In genomic region chr2:201932511-201932910, GRCh38 we compare ENCODE assay signal across 18 cellular contexts.
DNase-seq lines count a peak whose midpoint lies in the region; ATAC-seq and TF ChIP-seq lines count a peak whose summit lies in the region.
"Had no signal": no experiment of that assay in that cellular context is flagged by ENCODE, and none has a peak within 500 bp of the region (broad histone marks: within the 10 kb centered on the region; RNA-seq: fewer than 3 reads in every experiment).

No MANE protein-coding gene starts in this region.

- no peak for TF ChIP-seq CTCF in BE2C (IDR thresholded peaks at IDR 0.05; ENCODE audit: low read depth, low read length)

- H3K27ac Mint-ChIP-seq in stimulated activated naive B cell treated with anti-CD40 and anti-IgM and Interleukin-4, amounts not matched to agents 10 μg/mL and 1 μg/mL and 100 μg/mL, for 72 hours: no peak overlapping the region
- H3K27ac Mint-ChIP-seq: activated naive CD4-positive, alpha-beta T cell treated with anti-CD3 and anti-CD28 coated beads, Interleukin-2, amount 50 U/mL, for 24 hours; progenitor cell of endocrine pancreas had no signal

- DNase-seq in BE2C (peak; percentile 39), GM23248 (peak; percentile 54), NCI-H82 (lab: John Stamatoyannopoulos, UW) (peak; percentile 97), mesenteric fat pad (ENCODE audit: low spot score) (peak; percentile 30), NCI-H526 treated with DMSO at 0.1 percent for 48 hours (lab: John Stamatoyannopoulos, UW) (no peak)
- DNase-seq in stimulated activated naive B cell treated with anti-CD40 and anti-IgM and Interleukin-4, amounts not matched to agents 10 μg/mL and 1 μg/mL and 100 μg/mL, for 72 hours: no peak
- DNase-seq: activated CD4-positive, CD25-positive, alpha-beta regulatory T cell; activated CD8-positive, alpha-beta memory T cell treated with anti-CD3 and anti-CD28 coated beads, Interleukin-2, amount 50 U/mL, for 48 hours; effector CD4-positive, alpha-beta T cell; NCI-H1436; OCI-M1; stimulated activated CD4-positive, alpha-beta T cell treated with anti-CD3 and anti-CD28 coated beads, Interleukin-2, amount 100 ng/mL, for 24 hours; stimulated activated CD8-positive, alpha-beta memory T cell treated with anti-CD3 and anti-CD28 coated beads, Interleukin-4, amount 100 ng/mL, for 48 hours had no signal

- H3K36me3 Mint-ChIP-seq in stimulated activated naive B cell treated with anti-CD40 and anti-IgM and Interleukin-4, amounts not matched to agents 10 μg/mL and 1 μg/mL and 100 μg/mL, for 72 hours: no peaks in the 10 kb centered on the region
- H3K36me3 Mint-ChIP-seq: activated naive CD4-positive, alpha-beta T cell treated with anti-CD3 and anti-CD28 coated beads, Interleukin-2, amount 50 U/mL, for 24 hours had no signal

- H3K4me2 ChIP-seq in GM23248 (ENCODE audit: unreplicated experiment): peak overlapping the region; percentile 73

- peak overlapping the region; percentile 52 for H3K9ac ChIP-seq in GM23248

- H3K36me3 ChIP-seq in BE2C (no peaks in the 10 kb centered on the region), GM23248 (ENCODE audit: low read depth) (no peaks in the 10 kb centered on the region)
- H3K36me3 ChIP-seq: tibial nerve had no signal

- no peaks in the 10 kb centered on the region for H3K27me3 ChIP-seq in BE2C
- H3K27me3 ChIP-seq in GM23248 (replicated peaks; ENCODE audit: insufficient read depth): no peaks in the 10 kb centered on the region
- H3K27me3 ChIP-seq: tibial nerve had no signal

- in situ Hi-C loops in GM23248 (cut with MboI): no loop called here

- no peak overlapping the region for H3K4me3 Mint-ChIP-seq in stimulated activated naive B cell treated with anti-CD40 and anti-IgM and Interleukin-4, amounts not matched to agents 10 μg/mL and 1 μg/mL and 100 μg/mL, for 72 hours
- H3K4me3 Mint-ChIP-seq: activated naive CD4-positive, alpha-beta T cell treated with anti-CD3 and anti-CD28 coated beads, Interleukin-2, amount 50 U/mL, for 24 hours had no signal

- H3K4me1 ChIP-seq in BE2C (peaks cover 17% of the 10 kb centered on the region), GM23248 (ENCODE audit: insufficient read depth) (peaks cover 40% of the 10 kb centered on the region)
- H3K4me1 ChIP-seq: tibial nerve had no signal

- H3K27me3 Mint-ChIP-seq in stimulated activated naive B cell treated with anti-CD40 and anti-IgM and Interleukin-4, amounts not matched to agents 10 μg/mL and 1 μg/mL and 100 μg/mL, for 72 hours: peaks cover 28 to 30% of the 10 kb centered on the region in 2 donors

- peak overlapping the region; percentile 82 for H3K27ac ChIP-seq in GM23248
- H3K27ac ChIP-seq: tibial nerve had no signal

- ATAC-seq in HG02571 (IDR thresholded peaks at IDR 0.05; ENCODE audit: unreplicated experiment): no peak
- no peak for ATAC-seq in HG03045 (IDR thresholded peaks at IDR 0.05; ENCODE audit: unreplicated experiment)
- no peak for ATAC-seq in stimulated activated naive B cell treated with anti-CD40 and anti-IgM and Interleukin-4, amounts not matched to agents 10 μg/mL and 1 μg/mL and 100 μg/mL, for 72 hours (replicated peaks)

- H3K4me1 Mint-ChIP-seq in stimulated activated naive B cell treated with anti-CD40 and anti-IgM and Interleukin-4, amounts not matched to agents 10 μg/mL and 1 μg/mL and 100 μg/mL, for 72 hours: no peaks in the 10 kb centered on the region
- H3K4me1 Mint-ChIP-seq: activated naive CD4-positive, alpha-beta T cell treated with anti-CD3 and anti-CD28 coated beads, Interleukin-2, amount 50 U/mL, for 24 hours had no signal

- 0 out of 2 replicates have a peak overlapping the region, but pooled peaks have one; percentile 7 for H2AFZ ChIP-seq in GM23248

- H3K79me2 ChIP-seq in GM23248 (ENCODE audit: insufficient read depth): no peaks in the 10 kb centered on the region

- H3F3A ChIP-seq in GM23248 (ENCODE audit: insufficient read depth): peaks cover 26% of the 10 kb centered on the region

- 19 to 30% methylated on average over 3 of the region's 3 CpGs for WGBS in GM23248 (ENCODE audit: low coverage in 1 of 2, low lambda C conversion rate in 2 of 2, missing lambda C conversion rate in 2 of 2), 2 experiments

- no peaks in the 10 kb centered on the region for H3K9me2 ChIP-seq in GM23248 (ENCODE audit: insufficient read depth)

- H3K9me3 ChIP-seq in BE2C (no peaks in the 10 kb centered on the region), GM23248 (ENCODE audit: low read depth) (no peaks in the 10 kb centered on the region)

- H3K9me3 Mint-ChIP-seq in stimulated activated naive B cell treated with anti-CD40 and anti-IgM and Interleukin-4, amounts not matched to agents 10 μg/mL and 1 μg/mL and 100 μg/mL, for 72 hours: peaks cover 2 to 7% of the 10 kb centered on the region in 2 donors
- H3K9me3 Mint-ChIP-seq: activated naive CD4-positive, alpha-beta T cell treated with anti-CD3 and anti-CD28 coated beads, Interleukin-2, amount 50 U/mL, for 24 hours had no signal

- H4K20me1 ChIP-seq in GM23248 (ENCODE audit: insufficient read depth): no peaks in the 10 kb centered on the region

- H3K4me3 ChIP-seq in BE2C (ENCODE audit: low read depth, low read length) (peak overlapping the region; percentile 22), GM23248 (0 out of 2 replicates have a peak overlapping the region, but pooled peaks have one; percentile 19)
- H3K4me3 ChIP-seq: tibial nerve had no signal

Comparison
In these comparisons a context has a peak if more than half of its experiments do, and no peak if none do; other contexts are left out.
1. DNase-seq: peak in BE2C (single experiment), GM23248 (single experiment), NCI-H82 (single experiment) and mesenteric fat pad (single experiment); none in stimulated activated naive B cell treated with anti-CD40 and anti-IgM and Interleukin-4, amounts not matched to agents 10 μg/mL and 1 μg/mL and 100 μg/mL, for 72 hours (single experiment) and NCI-H526 treated with DMSO at 0.1 percent for 48 hours (single experiment).